8 cellular contexts compared by ENCODE assay signal in genomic region chr15:77070180-77070499, GRCh38. TPM values are rescaled to one million over a fixed set of nuclear protein-coding genes. Genes with fewer than 3 reads are reported as not detected.
DNase-seq lines count a peak whose midpoint lies in the region; ATAC-seq and TF ChIP-seq lines count a peak whose summit lies in the region.

No MANE protein-coding gene starts in this region.

- H3K27me3 ChIP-seq in esophagus squamous epithelium = peaks cover 0 to 5% (median 0%) of the 10 kb centered on the region in 4 donors
- no peaks in the 10 kb centered on the region for H3K27me3 ChIP-seq in psoas muscle (ENCODE audit: insufficient read depth in 3 of 3, low read length in 2 of 3)

- ATAC-seq in psoas muscle (no peak), HG03095 (IDR thresholded peaks at IDR 0.05; ENCODE audit: unreplicated experiment) (no peak)

- in situ Hi-C loops in G401 (cut with HindIII; ENCODE audit: low sequenced_read_pairs) = no loop called here

- H3K9me3 ChIP-seq in esophagus squamous epithelium (no peaks in the 10 kb centered on the region), psoas muscle (no peaks in the 10 kb centered on the region)

- peak; percentile 17 for DNase-seq in G401 (ENCODE audit: low spot score)
- DNase-seq in RWPE1 (ENCODE audit: low spot score) = no peak
- no peak for DNase-seq in esophagus squamous epithelium (lab: John Stamatoyannopoulos, UW)
- no peak for DNase-seq in psoas muscle
- DNase-seq in NCI-H2029 treated with DMSO at 0.1 percent for 48 hours (lab: John Stamatoyannopoulos, UW) = no peak
- DNase-seq in GM10248 (ENCODE audit: extremely low spot score) = no peak
- no peak for DNase-seq in GF-D8 (lab: John Stamatoyannopoulos, UW)

- CTCF ChIA-PET in RWPE1 (lab: Yijun Ruan, JAX) (no interaction called here), GM10248 (lab: Yijun Ruan, JAX) (interaction anchor here (2.0 kb wide), 1 partner anchor 12 kb away, joined by 5 read pairs; no protein-coding TSS in a partner anchor)

- H3K27ac ChIP-seq in RWPE1 = peak overlapping the region; percentile 83
- H3K27ac ChIP-seq in esophagus squamous epithelium = peak overlapping the region; percentile 84 to 97 (median 92)
- peak overlapping the region; percentile 96 for H3K27ac ChIP-seq in psoas muscle

- H3K36me3 ChIP-seq in esophagus squamous epithelium = no peaks in the 10 kb centered on the region
- no peaks in the 10 kb centered on the region for H3K36me3 ChIP-seq in psoas muscle (ENCODE audit: insufficient read depth in 1 of 2, low read depth in 1 of 2)

- WGBS in esophagus squamous epithelium, 2 donors = 0% methylated on average over 9 to 16 of the region's 18 CpGs
- WGBS in psoas muscle, 3 donors = 1% methylated on average over 18 of the region's 18 CpGs

- POLR2A ChIA-PET in RWPE1 (lab: Yijun Ruan, JAX; ENCODE audit: low non-redundant PET) (no interaction called here), GM10248 (lab: Yijun Ruan, JAX) (no interaction called here)

- intact Hi-C loops in esophagus squamous epithelium (cut with DNase I) = no loop called here
- intact Hi-C loops in psoas muscle (cut with DNase I) = loop anchor here (5.0 kb wide), 2 partner anchors 33 to 38 kb away; no protein-coding TSS in a partner anchor

- H3K4me1 ChIP-seq in esophagus squamous epithelium (peaks cover 21 to 51% (median 23%) of the 10 kb centered on the region in 3 donors), psoas muscle (peaks cover 37% of the 10 kb centered on the region)

- peak overlapping the region; percentile 69 to 98 (median 95) for H3K4me3 ChIP-seq in esophagus squamous epithelium
- peak overlapping the region; percentile 94 for H3K4me3 ChIP-seq in psoas muscle

- no peak for TF ChIP-seq POLR2A in esophagus squamous epithelium (IDR thresholded peaks at IDR 0.05)

- TF ChIP-seq CTCF in RWPE1 (conservative IDR thresholded peaks at IDR 0.05; ENCODE audit: low read depth) = no peak
- peak in 1 of 6 experiments; percentile 3 for TF ChIP-seq CTCF in esophagus squamous epithelium (IDR thresholded peaks at IDR 0.05)
- no peak for TF ChIP-seq CTCF in psoas muscle (IDR thresholded peaks at IDR 0.05)
- TF ChIP-seq CTCF in GM10248 (IDR thresholded peaks at IDR 0.05; ENCODE audit: control extremely low read depth, extremely low read depth, low read depth, missing control alignments) = no peak

RNA-seq across cellular contexts. Expression of gene TSPAN3, which starts 0.8 kb away (rescaled TPM):
- 235 and 245 TPM in 2 replicates for total RNA-seq in G401 (2014; rRNA removed; shearing (Covaris generic))
- 100 to 1,000 TPM in 1 of 4 donors, 10 to 100 TPM in 3; 77.3 to 114 (median 87.0) TPM for total RNA-seq in esophagus squamous epithelium
- total RNA-seq in psoas muscle = 100 to 1,000 TPM; 179 to 215 (median 207) TPM
- polyA plus RNA-seq in psoas muscle = 100 to 1,000 TPM; 146 to 330 (median 210) TPM
